Comparison of ENCODE assay signal across 8 cellular contexts in genomic region chr5:173055983-173056782, GRCh38.
DNase-seq lines count a peak whose midpoint lies in the region; ATAC-seq and TF ChIP-seq lines count a peak whose summit lies in the region.

Gene CREBRF, plus strand, starts transcription at chr5:173056352. Its CDS starts 24,424 bp downstream, at chr5:173080776.

- peaks cover 12% of the 10 kb centered on the region for H3K27me3 Mint-ChIP-seq in central memory CD8-positive, alpha-beta T cell

- TF ChIP-seq POLR2A in GM19099 (IDR thresholded peaks at IDR 0.05; ENCODE audit: extremely low read depth, insufficient read length, low read depth): peak; percentile 83

- DNase-seq in AML-193 (lab: John Stamatoyannopoulos, UW) (peak; percentile 89 to 94), NCI-H446 treated with DMSO at 0.1 percent for 48 hours (lab: John Stamatoyannopoulos, UW) (peak; percentile 81), islet precursor cell (peak; percentile 98)
- DNase-seq in activated CD4-positive, CD25-positive, alpha-beta regulatory T cell treated with anti-CD3 and anti-CD28 coated beads, Interleukin-2, amount 50 U/mL, for 16 hours (ENCODE audit: low read depth, low spot score): peak; percentile 96
- peak; percentile 97 for DNase-seq in central memory CD8-positive, alpha-beta T cell (ENCODE audit: low spot score in 2 of 2)
- DNase-seq in stimulated activated CD4-positive, alpha-beta T cell treated with anti-CD3 and anti-CD28 coated beads, Interleukin-12 subunit alpha, Interleukin-12 subunit beta, amount 100 ng/mL, for 4 hours: peak; percentile 94

- H3K27ac Mint-ChIP-seq in central memory CD8-positive, alpha-beta T cell (ENCODE audit: low read depth): peak within 1 kb of the TSS; percentile 82

- peaks cover 19% of the 10 kb centered on the region for H3K4me1 Mint-ChIP-seq in central memory CD8-positive, alpha-beta T cell

- H3K9me3 Mint-ChIP-seq in central memory CD8-positive, alpha-beta T cell: no peaks in the 10 kb centered on the region

- peak within 1 kb of the TSS; percentile 87 for H3K4me3 Mint-ChIP-seq in central memory CD8-positive, alpha-beta T cell

- H3K36me3 Mint-ChIP-seq in central memory CD8-positive, alpha-beta T cell (ENCODE audit: insufficient read depth): peaks cover 17% of the 10 kb centered on the region

- peak; percentile 68 for ATAC-seq in HG03378 (IDR thresholded peaks at IDR 0.05; ENCODE audit: unreplicated experiment)
- ATAC-seq in central memory CD8-positive, alpha-beta T cell (replicated peaks; ENCODE audit: extremely low read depth, poor library complexity, severe bottlenecking): peak; percentile 69

Comparison
In these comparisons a context has a peak if more than half of its experiments do, and no peak if none do; other contexts are left out.
1. Peak in every context shown above with its lines: DNase-seq and ATAC-seq.